1 cellular context compared by ENCODE assay signal in the genomic region with DNA sequence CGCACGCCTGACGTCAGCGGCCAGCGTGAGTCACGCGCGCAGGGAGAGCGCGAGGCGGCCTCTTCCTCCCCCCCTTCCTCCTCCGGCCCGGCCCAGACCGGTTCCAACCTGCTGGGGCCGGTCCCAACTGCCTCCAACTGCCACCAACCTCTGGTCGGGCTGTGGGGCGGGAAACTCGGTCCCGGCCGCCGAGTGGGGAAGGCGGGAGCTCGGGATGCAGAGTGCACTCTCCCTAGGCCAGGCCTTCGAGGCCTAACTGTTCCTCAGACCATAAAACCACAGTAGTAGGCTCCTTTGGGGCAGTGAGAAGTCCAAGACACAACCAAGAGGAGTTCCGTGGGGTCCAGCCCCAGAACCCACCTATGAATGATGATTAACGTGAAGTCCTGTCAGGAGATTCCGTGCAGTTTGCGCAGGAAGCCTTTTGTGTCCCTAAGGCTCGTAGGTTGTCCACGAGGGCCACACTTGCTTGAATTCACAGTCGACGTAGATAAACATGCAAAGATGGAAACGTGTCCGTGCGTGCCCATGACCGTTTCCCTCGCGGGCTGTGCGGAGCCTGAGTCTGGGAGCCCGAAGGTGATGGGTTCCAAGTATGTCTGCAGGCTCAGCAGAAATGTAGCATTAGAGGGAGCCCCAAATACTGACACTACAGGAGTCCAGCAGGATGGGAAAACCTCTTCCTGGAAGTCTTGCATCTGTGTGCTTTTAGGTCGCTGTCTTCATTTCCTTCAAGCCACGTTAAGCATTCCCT.
TF ChIP-seq lines count a peak whose summit lies in the region.

No MANE protein-coding gene starts in this region.

TF ChIP-seq in GM12878, 131 proteins besides CTCF, POLR2A, EP300 and RAD21 (continued from another document and continues in another):
- TF ChIP-seq, protein P1, sequence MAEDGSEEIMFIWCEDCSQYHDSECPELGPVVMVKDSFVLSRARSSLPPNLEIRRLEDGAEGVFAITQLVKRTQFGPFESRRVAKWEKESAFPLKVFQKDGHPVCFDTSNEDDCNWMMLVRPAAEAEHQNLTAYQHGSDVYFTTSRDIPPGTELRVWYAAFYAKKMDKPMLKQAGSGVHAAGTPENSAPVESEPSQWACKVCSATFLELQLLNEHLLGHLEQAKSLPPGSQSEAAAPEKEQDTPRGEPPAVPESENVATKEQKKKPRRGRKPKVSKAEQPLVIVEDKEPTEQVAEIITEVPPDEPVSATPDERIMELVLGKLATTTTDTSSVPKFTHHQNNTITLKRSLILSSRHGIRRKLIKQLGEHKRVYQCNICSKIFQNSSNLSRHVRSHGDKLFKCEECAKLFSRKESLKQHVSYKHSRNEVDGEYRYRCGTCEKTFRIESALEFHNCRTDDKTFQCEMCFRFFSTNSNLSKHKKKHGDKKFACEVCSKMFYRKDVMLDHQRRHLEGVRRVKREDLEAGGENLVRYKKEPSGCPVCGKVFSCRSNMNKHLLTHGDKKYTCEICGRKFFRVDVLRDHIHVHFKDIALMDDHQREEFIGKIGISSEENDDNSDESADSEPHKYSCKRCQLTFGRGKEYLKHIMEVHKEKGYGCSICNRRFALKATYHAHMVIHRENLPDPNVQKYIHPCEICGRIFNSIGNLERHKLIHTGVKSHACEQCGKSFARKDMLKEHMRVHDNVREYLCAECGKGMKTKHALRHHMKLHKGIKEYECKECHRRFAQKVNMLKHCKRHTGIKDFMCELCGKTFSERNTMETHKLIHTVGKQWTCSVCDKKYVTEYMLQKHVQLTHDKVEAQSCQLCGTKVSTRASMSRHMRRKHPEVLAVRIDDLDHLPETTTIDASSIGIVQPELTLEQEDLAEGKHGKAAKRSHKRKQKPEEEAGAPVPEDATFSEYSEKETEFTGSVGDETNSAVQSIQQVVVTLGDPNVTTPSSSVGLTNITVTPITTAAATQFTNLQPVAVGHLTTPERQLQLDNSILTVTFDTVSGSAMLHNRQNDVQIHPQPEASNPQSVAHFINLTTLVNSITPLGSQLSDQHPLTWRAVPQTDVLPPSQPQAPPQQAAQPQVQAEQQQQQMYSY (CRISPR knock-in tag; IDR thresholded peaks at IDR 0.05): 0 out of 2 replicates have a peak, but pooled peaks have one; percentile 50
- TF ChIP-seq ATF7 (IDR thresholded peaks at IDR 0.05; ENCODE audit: low read depth) (peak; percentile 75), RUNX3 (IDR thresholded peaks at IDR 0.05; ENCODE audit: low read length) (peak; percentile 56), MXI1 (IDR thresholded peaks at IDR 0.05; ENCODE audit: low read depth, low read length) (peak; percentile 61), CHD2 (IDR thresholded peaks at IDR 0.05; ENCODE audit: borderline replicate concordance, low read depth, low read length) (peak; percentile 12; the same call in 1 of the 2 replicates), CBX3 (IDR thresholded peaks at IDR 0.05; ENCODE audit: borderline replicate concordance, low read depth) (no peak), NFXL1 (IDR thresholded peaks at IDR 0.05; ENCODE audit: borderline replicate concordance) (peak; percentile 52; the same call in 1 of the 2 replicates), RFX5 (IDR thresholded peaks at IDR 0.05; ENCODE audit: low read depth, low read length) (peak; percentile 42; the same call in 1 of the 2 replicates), RELA (IDR thresholded peaks at IDR 0.05; ENCODE audit: borderline replicate concordance, partially characterized antibody) (peak; percentile 41), POLR2AphosphoS2 (IDR thresholded peaks at IDR 0.05; ENCODE audit: low read depth, low read length) (peak; percentile 87), MEF2B (IDR thresholded peaks at IDR 0.05; ENCODE audit: partially characterized antibody, poor library complexity, severe bottlenecking) (peak; percentile 98), BHLHE40 (IDR thresholded peaks at IDR 0.05; ENCODE audit: borderline replicate concordance in 1 of 2, low read depth in 2 of 2, low read length in 1 of 2) (peak in 1 of 2 experiments; percentile 86), GATAD2B (conservative IDR thresholded peaks at IDR 0.05; ENCODE audit: low read depth) (peak; percentile 56; the same call in 1 of the 2 replicates), YBX1 (IDR thresholded peaks at IDR 0.05) (no peak), EGR1 (IDR thresholded peaks at IDR 0.05; ENCODE audit: borderline replicate concordance in 1 of 2, low read depth in 2 of 2, low read length in 2 of 2) (peak; percentile 20 to 87; a peak in 2 of 3 replicates), TCF3 (IDR thresholded peaks at IDR 0.05; ENCODE audit: borderline replicate concordance, insufficient read depth, low read depth, low read length) (0 out of 2 replicates have a peak, but pooled peaks have one; percentile 50), ELK1 (IDR thresholded peaks at IDR 0.05; ENCODE audit: low read depth, low read length) (no peak), TAF1 (IDR thresholded peaks at IDR 0.05; ENCODE audit: borderline replicate concordance, low read depth, low read length) (peak; percentile 77), TCF7 (IDR thresholded peaks at IDR 0.05; ENCODE audit: borderline replicate concordance) (no peak), EED (IDR thresholded peaks at IDR 0.05; ENCODE audit: low read depth) (0 out of 2 replicates have a peak, but pooled peaks have one; percentile 4), SREBF1 (IDR thresholded peaks at IDR 0.05; ENCODE audit: low read length) (no peak), LARP7 (IDR thresholded peaks at IDR 0.05) (peak; percentile 86)
- TF ChIP-seq, protein P2, sequence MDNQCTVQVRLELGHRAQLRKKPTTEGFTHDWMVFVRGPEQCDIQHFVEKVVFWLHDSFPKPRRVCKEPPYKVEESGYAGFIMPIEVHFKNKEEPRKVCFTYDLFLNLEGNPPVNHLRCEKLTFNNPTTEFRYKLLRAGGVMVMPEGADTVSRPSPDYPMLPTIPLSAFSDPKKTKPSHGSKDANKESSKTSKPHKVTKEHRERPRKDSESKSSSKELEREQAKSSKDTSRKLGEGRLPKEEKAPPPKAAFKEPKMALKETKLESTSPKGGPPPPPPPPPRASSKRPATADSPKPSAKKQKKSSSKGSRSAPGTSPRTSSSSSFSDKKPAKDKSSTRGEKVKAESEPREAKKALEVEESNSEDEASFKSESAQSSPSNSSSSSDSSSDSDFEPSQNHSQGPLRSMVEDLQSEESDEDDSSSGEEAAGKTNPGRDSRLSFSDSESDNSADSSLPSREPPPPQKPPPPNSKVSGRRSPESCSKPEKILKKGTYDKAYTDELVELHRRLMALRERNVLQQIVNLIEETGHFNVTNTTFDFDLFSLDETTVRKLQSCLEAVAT (IDR thresholded peaks at IDR 0.05): peak; percentile 92
- TF ChIP-seq, protein P3, sequence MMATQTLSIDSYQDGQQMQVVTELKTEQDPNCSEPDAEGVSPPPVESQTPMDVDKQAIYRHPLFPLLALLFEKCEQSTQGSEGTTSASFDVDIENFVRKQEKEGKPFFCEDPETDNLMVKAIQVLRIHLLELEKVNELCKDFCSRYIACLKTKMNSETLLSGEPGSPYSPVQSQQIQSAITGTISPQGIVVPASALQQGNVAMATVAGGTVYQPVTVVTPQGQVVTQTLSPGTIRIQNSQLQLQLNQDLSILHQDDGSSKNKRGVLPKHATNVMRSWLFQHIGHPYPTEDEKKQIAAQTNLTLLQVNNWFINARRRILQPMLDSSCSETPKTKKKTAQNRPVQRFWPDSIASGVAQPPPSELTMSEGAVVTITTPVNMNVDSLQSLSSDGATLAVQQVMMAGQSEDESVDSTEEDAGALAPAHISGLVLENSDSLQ (IDR thresholded peaks at IDR 0.05): no peak; the same call in 1 of the 2 replicates
- TF ChIP-seq, protein P4, sequence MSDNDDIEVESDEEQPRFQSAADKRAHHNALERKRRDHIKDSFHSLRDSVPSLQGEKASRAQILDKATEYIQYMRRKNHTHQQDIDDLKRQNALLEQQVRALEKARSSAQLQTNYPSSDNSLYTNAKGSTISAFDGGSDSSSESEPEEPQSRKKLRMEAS (IDR thresholded peaks at IDR 0.05; ENCODE audit: low read depth, low read length): peak; percentile 9
- TF ChIP-seq, protein P5, sequence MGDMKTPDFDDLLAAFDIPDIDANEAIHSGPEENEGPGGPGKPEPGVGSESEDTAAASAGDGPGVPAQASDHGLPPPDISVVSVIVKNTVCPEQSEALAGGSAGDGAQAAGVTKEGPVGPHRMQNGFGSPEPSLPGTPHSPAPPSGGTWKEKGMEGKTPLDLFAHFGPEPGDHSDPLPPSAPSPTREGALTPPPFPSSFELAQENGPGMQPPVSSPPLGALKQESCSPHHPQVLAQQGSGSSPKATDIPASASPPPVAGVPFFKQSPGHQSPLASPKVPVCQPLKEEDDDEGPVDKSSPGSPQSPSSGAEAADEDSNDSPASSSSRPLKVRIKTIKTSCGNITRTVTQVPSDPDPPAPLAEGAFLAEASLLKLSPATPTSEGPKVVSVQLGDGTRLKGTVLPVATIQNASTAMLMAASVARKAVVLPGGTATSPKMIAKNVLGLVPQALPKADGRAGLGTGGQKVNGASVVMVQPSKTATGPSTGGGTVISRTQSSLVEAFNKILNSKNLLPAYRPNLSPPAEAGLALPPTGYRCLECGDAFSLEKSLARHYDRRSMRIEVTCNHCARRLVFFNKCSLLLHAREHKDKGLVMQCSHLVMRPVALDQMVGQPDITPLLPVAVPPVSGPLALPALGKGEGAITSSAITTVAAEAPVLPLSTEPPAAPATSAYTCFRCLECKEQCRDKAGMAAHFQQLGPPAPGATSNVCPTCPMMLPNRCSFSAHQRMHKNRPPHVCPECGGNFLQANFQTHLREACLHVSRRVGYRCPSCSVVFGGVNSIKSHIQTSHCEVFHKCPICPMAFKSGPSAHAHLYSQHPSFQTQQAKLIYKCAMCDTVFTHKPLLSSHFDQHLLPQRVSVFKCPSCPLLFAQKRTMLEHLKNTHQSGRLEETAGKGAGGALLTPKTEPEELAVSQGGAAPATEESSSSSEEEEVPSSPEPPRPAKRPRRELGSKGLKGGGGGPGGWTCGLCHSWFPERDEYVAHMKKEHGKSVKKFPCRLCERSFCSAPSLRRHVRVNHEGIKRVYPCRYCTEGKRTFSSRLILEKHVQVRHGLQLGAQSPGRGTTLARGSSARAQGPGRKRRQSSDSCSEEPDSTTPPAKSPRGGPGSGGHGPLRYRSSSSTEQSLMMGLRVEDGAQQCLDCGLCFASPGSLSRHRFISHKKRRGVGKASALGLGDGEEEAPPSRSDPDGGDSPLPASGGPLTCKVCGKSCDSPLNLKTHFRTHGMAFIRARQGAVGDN (IDR thresholded peaks at IDR 0.05): peak; percentile 96
- TF ChIP-seq, protein P6, sequence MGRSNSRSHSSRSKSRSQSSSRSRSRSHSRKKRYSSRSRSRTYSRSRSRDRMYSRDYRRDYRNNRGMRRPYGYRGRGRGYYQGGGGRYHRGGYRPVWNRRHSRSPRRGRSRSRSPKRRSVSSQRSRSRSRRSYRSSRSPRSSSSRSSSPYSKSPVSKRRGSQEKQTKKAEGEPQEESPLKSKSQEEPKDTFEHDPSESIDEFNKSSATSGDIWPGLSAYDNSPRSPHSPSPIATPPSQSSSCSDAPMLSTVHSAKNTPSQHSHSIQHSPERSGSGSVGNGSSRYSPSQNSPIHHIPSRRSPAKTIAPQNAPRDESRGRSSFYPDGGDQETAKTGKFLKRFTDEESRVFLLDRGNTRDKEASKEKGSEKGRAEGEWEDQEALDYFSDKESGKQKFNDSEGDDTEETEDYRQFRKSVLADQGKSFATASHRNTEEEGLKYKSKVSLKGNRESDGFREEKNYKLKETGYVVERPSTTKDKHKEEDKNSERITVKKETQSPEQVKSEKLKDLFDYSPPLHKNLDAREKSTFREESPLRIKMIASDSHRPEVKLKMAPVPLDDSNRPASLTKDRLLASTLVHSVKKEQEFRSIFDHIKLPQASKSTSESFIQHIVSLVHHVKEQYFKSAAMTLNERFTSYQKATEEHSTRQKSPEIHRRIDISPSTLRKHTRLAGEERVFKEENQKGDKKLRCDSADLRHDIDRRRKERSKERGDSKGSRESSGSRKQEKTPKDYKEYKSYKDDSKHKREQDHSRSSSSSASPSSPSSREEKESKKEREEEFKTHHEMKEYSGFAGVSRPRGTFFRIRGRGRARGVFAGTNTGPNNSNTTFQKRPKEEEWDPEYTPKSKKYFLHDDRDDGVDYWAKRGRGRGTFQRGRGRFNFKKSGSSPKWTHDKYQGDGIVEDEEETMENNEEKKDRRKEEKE (IDR thresholded peaks at IDR 0.05): no peak
- TF ChIP-seq, protein P7, sequence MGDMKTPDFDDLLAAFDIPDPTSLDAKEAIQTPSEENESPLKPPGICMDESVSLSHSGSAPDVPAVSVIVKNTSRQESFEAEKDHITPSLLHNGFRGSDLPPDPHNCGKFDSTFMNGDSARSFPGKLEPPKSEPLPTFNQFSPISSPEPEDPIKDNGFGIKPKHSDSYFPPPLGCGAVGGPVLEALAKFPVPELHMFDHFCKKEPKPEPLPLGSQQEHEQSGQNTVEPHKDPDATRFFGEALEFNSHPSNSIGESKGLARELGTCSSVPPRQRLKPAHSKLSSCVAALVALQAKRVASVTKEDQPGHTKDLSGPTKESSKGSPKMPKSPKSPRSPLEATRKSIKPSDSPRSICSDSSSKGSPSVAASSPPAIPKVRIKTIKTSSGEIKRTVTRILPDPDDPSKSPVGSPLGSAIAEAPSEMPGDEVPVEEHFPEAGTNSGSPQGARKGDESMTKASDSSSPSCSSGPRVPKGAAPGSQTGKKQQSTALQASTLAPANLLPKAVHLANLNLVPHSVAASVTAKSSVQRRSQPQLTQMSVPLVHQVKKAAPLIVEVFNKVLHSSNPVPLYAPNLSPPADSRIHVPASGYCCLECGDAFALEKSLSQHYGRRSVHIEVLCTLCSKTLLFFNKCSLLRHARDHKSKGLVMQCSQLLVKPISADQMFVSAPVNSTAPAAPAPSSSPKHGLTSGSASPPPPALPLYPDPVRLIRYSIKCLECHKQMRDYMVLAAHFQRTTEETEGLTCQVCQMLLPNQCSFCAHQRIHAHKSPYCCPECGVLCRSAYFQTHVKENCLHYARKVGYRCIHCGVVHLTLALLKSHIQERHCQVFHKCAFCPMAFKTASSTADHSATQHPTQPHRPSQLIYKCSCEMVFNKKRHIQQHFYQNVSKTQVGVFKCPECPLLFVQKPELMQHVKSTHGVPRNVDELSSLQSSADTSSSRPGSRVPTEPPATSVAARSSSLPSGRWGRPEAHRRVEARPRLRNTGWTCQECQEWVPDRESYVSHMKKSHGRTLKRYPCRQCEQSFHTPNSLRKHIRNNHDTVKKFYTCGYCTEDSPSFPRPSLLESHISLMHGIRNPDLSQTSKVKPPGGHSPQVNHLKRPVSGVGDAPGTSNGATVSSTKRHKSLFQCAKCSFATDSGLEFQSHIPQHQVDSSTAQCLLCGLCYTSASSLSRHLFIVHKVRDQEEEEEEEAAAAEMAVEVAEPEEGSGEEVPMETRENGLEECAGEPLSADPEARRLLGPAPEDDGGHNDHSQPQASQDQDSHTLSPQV (IDR thresholded peaks at IDR 0.05): peak; percentile 83
- TF ChIP-seq, protein P8, sequence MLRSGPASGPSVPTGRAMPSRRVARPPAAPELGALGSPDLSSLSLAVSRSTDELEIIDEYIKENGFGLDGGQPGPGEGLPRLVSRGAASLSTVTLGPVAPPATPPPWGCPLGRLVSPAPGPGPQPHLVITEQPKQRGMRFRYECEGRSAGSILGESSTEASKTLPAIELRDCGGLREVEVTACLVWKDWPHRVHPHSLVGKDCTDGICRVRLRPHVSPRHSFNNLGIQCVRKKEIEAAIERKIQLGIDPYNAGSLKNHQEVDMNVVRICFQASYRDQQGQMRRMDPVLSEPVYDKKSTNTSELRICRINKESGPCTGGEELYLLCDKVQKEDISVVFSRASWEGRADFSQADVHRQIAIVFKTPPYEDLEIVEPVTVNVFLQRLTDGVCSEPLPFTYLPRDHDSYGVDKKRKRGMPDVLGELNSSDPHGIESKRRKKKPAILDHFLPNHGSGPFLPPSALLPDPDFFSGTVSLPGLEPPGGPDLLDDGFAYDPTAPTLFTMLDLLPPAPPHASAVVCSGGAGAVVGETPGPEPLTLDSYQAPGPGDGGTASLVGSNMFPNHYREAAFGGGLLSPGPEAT (IDR thresholded peaks at IDR 0.05; ENCODE audit: low read depth): peak; percentile 37; the same call in 1 of the 2 replicates
